ENCODE assay signal across 8 cellular contexts in genomic region chr6:156988276-156989158, GRCh38.
DNase-seq lines count a peak whose midpoint lies in the region; ATAC-seq and TF ChIP-seq lines count a peak whose summit lies in the region.

No MANE protein-coding gene starts in this region.

- intact Hi-C loops in activated CD8-positive, alpha-beta T cell treated with anti-CD3 and anti-CD28 coated beads for 36 hours (cut with micrococcal nuclease): no loop called here
- intact Hi-C loops in lower lobe of right lung (cut with DNase I): no loop called here

- H3K9ac ChIP-seq in DND-41 (ENCODE audit: low read depth, low read length) (no peak overlapping the region), parathyroid adenoma (no peak overlapping the region)

- no peak overlapping the region for H3K4me3 Mint-ChIP-seq in activated CD8-positive, alpha-beta T cell treated with anti-CD3 and anti-CD28 coated beads for 36 hours

- ATAC-seq in DND-41 (ENCODE audit: insufficient read depth, low read depth) (peak; percentile 42; the same call in 2 of the 3 replicates), GM19395 (IDR thresholded peaks at IDR 0.05; ENCODE audit: unreplicated experiment) (peak; percentile 70), HG03342 (IDR thresholded peaks at IDR 0.05; ENCODE audit: unreplicated experiment) (peak; percentile 77), lower lobe of right lung (no peak)
- peak; percentile 69 for ATAC-seq in activated CD8-positive, alpha-beta T cell treated with anti-CD3 and anti-CD28 coated beads for 36 hours

- H4K20me1 ChIP-seq in DND-41 (ENCODE audit: insufficient read depth, low read length) (peaks cover 73% of the 10 kb centered on the region), osteoblast (ENCODE audit: insufficient read depth, low read length) (peaks cover 39% of the 10 kb centered on the region)

- CTCF ChIA-PET in activated CD8-positive, alpha-beta T cell treated with anti-CD3 and anti-CD28 coated beads for 36 hours (lab: Charles Lee): no interaction called here

- H3K79me2 ChIP-seq in DND-41 (ENCODE audit: insufficient read depth, low read length) (peaks cover 99% of the 10 kb centered on the region), parathyroid adenoma (peaks cover 85% of the 10 kb centered on the region), osteoblast (ENCODE audit: insufficient read depth, low read length) (peaks cover 90% of the 10 kb centered on the region)

- POLR2A ChIA-PET in activated CD8-positive, alpha-beta T cell treated with anti-CD3 and anti-CD28 coated beads for 36 hours (lab: Charles Lee): interaction anchor here (1.1 kb wide), 1 partner anchor 11 kb away, joined by 3 read pairs; no protein-coding TSS in a partner anchor

- H3K36me3 ChIP-seq in DND-41 (ENCODE audit: insufficient read depth, low read length) (no peaks in the 10 kb centered on the region), parathyroid adenoma (ENCODE audit: control insufficient read depth, insufficient read depth, low read length) (no peaks in the 10 kb centered on the region), lower lobe of right lung (no peaks in the 10 kb centered on the region), osteoblast (ENCODE audit: insufficient read depth, low read length) (no peaks in the 10 kb centered on the region)

- H3K27me3 Mint-ChIP-seq in activated CD8-positive, alpha-beta T cell treated with anti-CD3 and anti-CD28 coated beads for 36 hours: no peaks in the 10 kb centered on the region

- peak overlapping the region; percentile 10 for H3K27ac Mint-ChIP-seq in activated CD8-positive, alpha-beta T cell treated with anti-CD3 and anti-CD28 coated beads for 36 hours

- no peak for DNase-seq in DND-41
- DNase-seq in activated CD8-positive, alpha-beta T cell treated with anti-CD3 and anti-CD28 coated beads for 36 hours: peak; percentile 28
- DNase-seq in foreskin melanocyte: no peak
- no peak for DNase-seq in lower lobe of right lung
- DNase-seq in osteoblast (ENCODE audit: insufficient read length, low spot score, missing footprints): no peak

- no peak overlapping the region for H2AFZ ChIP-seq in DND-41 (ENCODE audit: low read depth, low read length)
- no peak overlapping the region for H2AFZ ChIP-seq in parathyroid adenoma
- H2AFZ ChIP-seq in osteoblast (ENCODE audit: low read length): no peak overlapping the region

- no peak overlapping the region for H3K27ac ChIP-seq in DND-41 (ENCODE audit: low read length)
- H3K27ac ChIP-seq in parathyroid adenoma: no peak overlapping the region
- no peak overlapping the region for H3K27ac ChIP-seq in lower lobe of right lung
- no peak overlapping the region for H3K27ac ChIP-seq in osteoblast (ENCODE audit: low read depth, low read length)

- no peaks in the 10 kb centered on the region for H3K9me3 Mint-ChIP-seq in activated CD8-positive, alpha-beta T cell treated with anti-CD3 and anti-CD28 coated beads for 36 hours

- no peaks in the 10 kb centered on the region for H3K9me3 ChIP-seq in DND-41 (ENCODE audit: insufficient read depth, low read length, severe bottlenecking)
- no peaks in the 10 kb centered on the region for H3K9me3 ChIP-seq in parathyroid adenoma (ENCODE audit: control insufficient read depth, low read length)
- no peaks in the 10 kb centered on the region for H3K9me3 ChIP-seq in lower lobe of right lung
- H3K9me3 ChIP-seq in osteoblast (ENCODE audit: low read depth, low read length): no peaks in the 10 kb centered on the region

- peaks cover 43% of the 10 kb centered on the region for H3K4me1 Mint-ChIP-seq in activated CD8-positive, alpha-beta T cell treated with anti-CD3 and anti-CD28 coated beads for 36 hours (ENCODE audit: low read depth)

- H3K4me2 ChIP-seq in DND-41 (ENCODE audit: insufficient read depth, low read length) (no peak overlapping the region), parathyroid adenoma (ENCODE audit: low read length) (peak overlapping the region; percentile 43), osteoblast (ENCODE audit: insufficient read depth, low read length) (no peak overlapping the region)

- no peaks in the 10 kb centered on the region for H3K27me3 ChIP-seq in DND-41 (ENCODE audit: insufficient read depth, low read length, poor library complexity)
- H3K27me3 ChIP-seq in parathyroid adenoma (ENCODE audit: control insufficient read depth, insufficient read depth, low read length): no peaks in the 10 kb centered on the region
- H3K27me3 ChIP-seq in lower lobe of right lung (ENCODE audit: low read depth): no peaks in the 10 kb centered on the region
- H3K27me3 ChIP-seq in osteoblast (ENCODE audit: insufficient read depth, low read length): no peaks in the 10 kb centered on the region

- H3K4me3 ChIP-seq in DND-41 (ENCODE audit: low read depth in 1 of 2, low read length in 2 of 2): no peak overlapping the region
- H3K4me3 ChIP-seq in parathyroid adenoma (ENCODE audit: low read depth, low read length): no peak overlapping the region
- H3K4me3 ChIP-seq in lower lobe of right lung: no peak overlapping the region
- H3K4me3 ChIP-seq in osteoblast (ENCODE audit: insufficient read depth, low read length): no peak overlapping the region

- H3K4me1 ChIP-seq in DND-41 (ENCODE audit: insufficient read depth, low read length) (no peaks in the 10 kb centered on the region), parathyroid adenoma (peaks cover 23% of the 10 kb centered on the region), lower lobe of right lung (peaks cover 46% of the 10 kb centered on the region), osteoblast (ENCODE audit: insufficient read depth, low read length) (peaks cover 24% of the 10 kb centered on the region)

- TF ChIP-seq CTCF in DND-41 (IDR thresholded peaks at IDR 0.05; ENCODE audit: borderline replicate concordance, extremely low read depth, low read length, poor library complexity, severe bottlenecking) (no peak), parathyroid adenoma (IDR thresholded peaks at IDR 0.05) (no peak), lower lobe of right lung (IDR thresholded peaks at IDR 0.05) (no peak), osteoblast (IDR thresholded peaks at IDR 0.05; ENCODE audit: extremely low read depth, low read depth, low read length) (no peak)
- no peak for TF ChIP-seq CTCF in activated CD8-positive, alpha-beta T cell treated with anti-CD3 and anti-CD28 coated beads for 36 hours (IDR thresholded peaks at IDR 0.05)

- peaks cover 2% of the 10 kb centered on the region for H3K36me3 Mint-ChIP-seq in activated CD8-positive, alpha-beta T cell treated with anti-CD3 and anti-CD28 coated beads for 36 hours (ENCODE audit: low read depth)

Comparison
In these comparisons a context has a peak if more than half of its experiments do, and no peak if none do; other contexts are left out.
1. ATAC-seq: peak in DND-41 (single experiment), GM19395 (single experiment), HG03342 (single experiment) and activated CD8-positive, alpha-beta T cell treated with anti-CD3 and anti-CD28 coated beads for 36 hours (single experiment); none in lower lobe of right lung (0 of 2).